ENCODE assay signal across 9 cellular contexts in genomic region chr13:95137096-95137495, GRCh38.
DNase-seq lines count a peak whose midpoint lies in the region; ATAC-seq, FAIRE-seq and TF ChIP-seq lines count a peak whose summit lies in the region.
"Had no signal": no experiment of that assay in that cellular context is flagged by ENCODE, and none has a peak within 500 bp of the region (broad histone marks: within the 10 kb centered on the region; RNA-seq: fewer than 3 reads in every experiment).

No MANE protein-coding gene starts in this region.

- peak; percentile 7 for DNase-seq in kidney epithelial cell (ENCODE audit: low read depth)
- DNase-seq in H4 (ENCODE audit: low spot score), result no peak
- no peak for DNase-seq in small intestine
- no peak for DNase-seq in GM19238 (ENCODE audit: insufficient read length, low spot score)
- DNase-seq: NCI-H1436 treated with DMSO at 0.1 percent for 48 hours had no signal

- TF ChIP-seq CTCF in kidney epithelial cell (IDR thresholded peaks at IDR 0.05; ENCODE audit: insufficient read depth, low read length, poor library complexity, severe bottlenecking), result no peak

- H3K9me3 ChIP-seq in small intestine (ENCODE audit: control insufficient read depth, low read depth), result no peaks in the 10 kb centered on the region

- no peak overlapping the region for H3K27ac ChIP-seq in small intestine (ENCODE audit: low read depth in 1 of 2, low read length in 1 of 2)

- FAIRE-seq in small intestine (lab: Jason Lieb, UNC), result no peak

- ATAC-seq in GM18511 (IDR thresholded peaks at IDR 0.05; ENCODE audit: unreplicated experiment) (peak; percentile 96), GM21717 (IDR thresholded peaks at IDR 0.05; ENCODE audit: unreplicated experiment) (peak; percentile 86), HG03521 (IDR thresholded peaks at IDR 0.05; ENCODE audit: unreplicated experiment) (peak; percentile 58), GM18498 (IDR thresholded peaks at IDR 0.05; ENCODE audit: unreplicated experiment) (no peak)

- H3K36me3 ChIP-seq in kidney epithelial cell (ENCODE audit: control insufficient read depth, insufficient read depth, low read length), result no peaks in the 10 kb centered on the region
- H3K36me3 ChIP-seq in small intestine (ENCODE audit: control insufficient read depth in 2 of 2, insufficient read depth in 2 of 2, low read length in 2 of 2), result peaks cover 0 to 2% of the 10 kb centered on the region in 2 donors

- no peaks in the 10 kb centered on the region for H3K4me1 ChIP-seq in small intestine (ENCODE audit: control insufficient read depth in 2 of 2, insufficient read depth in 1 of 2, low read depth in 1 of 2, low read length in 1 of 2)

- H3K27me3 ChIP-seq in kidney epithelial cell (ENCODE audit: control insufficient read depth, insufficient read depth, low read length), result no peaks in the 10 kb centered on the region
- no peaks in the 10 kb centered on the region for H3K27me3 ChIP-seq in small intestine (ENCODE audit: control insufficient read depth in 2 of 2, insufficient read depth in 2 of 2, low read length in 2 of 2)

- 83 to 86% (median 84%) methylated on average over 3 of the region's 3 CpGs for WGBS in small intestine, 3 donors

- H3K4me3 ChIP-seq in kidney epithelial cell (ENCODE audit: low read depth, low read length) (no peak overlapping the region), small intestine (ENCODE audit: low read depth in 1 of 2, low read length in 2 of 2) (no peak overlapping the region)
